6 cellular contexts compared by ENCODE assay signal in the genomic region with DNA sequence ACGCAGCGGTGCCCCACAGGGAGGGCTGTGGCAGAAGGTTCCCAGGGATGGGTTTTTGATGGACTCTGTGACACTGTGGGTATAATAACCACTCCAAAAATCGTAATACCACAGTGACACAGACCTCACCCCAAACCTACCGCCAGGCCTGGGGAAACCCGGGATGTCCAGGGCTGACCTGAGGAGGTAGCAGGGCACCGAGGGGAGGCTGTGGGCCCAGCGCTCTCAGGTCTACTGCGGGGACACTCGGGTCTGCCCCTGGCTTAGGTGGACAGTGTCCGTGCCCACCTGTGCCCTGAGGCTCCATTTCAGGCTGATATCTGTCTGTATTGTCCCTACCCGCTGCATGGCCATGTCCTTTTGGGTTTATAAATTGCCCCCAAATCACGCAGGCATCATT.
DNase-seq lines count a peak whose midpoint lies in the region; ATAC-seq and TF ChIP-seq lines count a peak whose summit lies in the region.
"Not testable (repeated sequence)": the region's sequence is repeated elsewhere in the genome, so short reads cannot be mapped to it uniquely, and the experiment has no call there.

No MANE protein-coding gene starts in this region.

- DNase-seq in CD14-positive monocyte (ENCODE audit: low spot score) (peak; percentile 18), chondrocyte (ENCODE audit: low spot score) (peak; percentile 48), right lobe of liver (peak in 2 of 3 donors; percentile 2 to 25), spleen (peak; percentile 22), tibial artery (peak; percentile 15 to 17)
- not testable (repeated sequence) for DNase-seq in memory B cell (ENCODE audit: low spot score in 2 of 2)

- WGBS in right lobe of liver (ENCODE audit: insufficient coverage, low coverage, low lambda C conversion rate, missing lambda C conversion rate) = 40% methylated on average over 1 of the region's 12 CpGs
- WGBS in spleen, 5 donors = 58 to 85% (median 81%) methylated on average over 4 to 12 of the region's 12 CpGs; no CpG with 5 or more reads in 1 of the 5 donors

- H3K36me3 Mint-ChIP-seq in CD14-positive monocyte; chondrocyte (ENCODE audit: low read depth): not testable (repeated sequence)
- H3K36me3 Mint-ChIP-seq in memory B cell = peaks cover 10% of the 10 kb centered on the region

- not testable (repeated sequence) for H3K36me3 ChIP-seq in right lobe of liver, spleen, tibial artery

- not testable (repeated sequence) for H3K27me3 ChIP-seq in right lobe of liver; spleen (replicated peaks in 1 of 7); tibial artery

- not testable (repeated sequence) for H3K4me1 Mint-ChIP-seq in CD14-positive monocyte; chondrocyte (ENCODE audit: low read depth); memory B cell

- H3K4me3 Mint-ChIP-seq in CD14-positive monocyte; chondrocyte (ENCODE audit: unreplicated experiment): not testable (repeated sequence)
- peak overlapping the region; percentile 86 for H3K4me3 Mint-ChIP-seq in memory B cell

- not testable (repeated sequence) for TF ChIP-seq CTCF in CD14-positive monocyte (IDR thresholded peaks at IDR 0.05); chondrocyte (IDR thresholded peaks at IDR 0.05); right lobe of liver (IDR thresholded peaks at IDR 0.05); spleen (IDR thresholded peaks at IDR 0.05 in 8 of 11, conservative IDR thresholded peaks at IDR 0.05 in 3 of 11); tibial artery (IDR thresholded peaks at IDR 0.05)

- not testable (repeated sequence) for H3K4me1 ChIP-seq in right lobe of liver, spleen, tibial artery

- H3K27me3 Mint-ChIP-seq in CD14-positive monocyte (ENCODE audit: low read depth in 3 of 3) = peaks cover 20 to 47% (median 23%) of the 10 kb centered on the region in 3 donors
- H3K27me3 Mint-ChIP-seq in chondrocyte (ENCODE audit: low read depth); memory B cell: not testable (repeated sequence)

- TF ChIP-seq POLR2A in right lobe of liver (IDR thresholded peaks at IDR 0.05); spleen (IDR thresholded peaks at IDR 0.05): not testable (repeated sequence)

- H3K9me3 Mint-ChIP-seq in CD14-positive monocyte (peaks cover 7 to 20% (median 12%) of the 10 kb centered on the region in 7 donors), chondrocyte (ENCODE audit: low read depth) (peaks cover 35% of the 10 kb centered on the region)
- H3K9me3 Mint-ChIP-seq in memory B cell = not testable (repeated sequence)

- not testable (repeated sequence) for ATAC-seq in right lobe of liver; memory B cell (ENCODE audit: low read depth)

- peak overlapping the region in 1 of 7 donors; percentile 63 for H3K27ac Mint-ChIP-seq in CD14-positive monocyte
- not testable (repeated sequence) for H3K27ac Mint-ChIP-seq in chondrocyte (ENCODE audit: unreplicated experiment); memory B cell

- H3K27ac ChIP-seq in right lobe of liver, spleen, tibial artery: not testable (repeated sequence)

- not testable (repeated sequence) for H3K4me3 ChIP-seq in right lobe of liver, tibial artery
- H3K4me3 ChIP-seq in spleen = peak overlapping the region in 1 of 8 donors; percentile 14

- intact Hi-C loops in CD14-positive monocyte (cut with micrococcal nuclease); right lobe of liver (cut with DNase I); spleen (cut with DNase I; ENCODE audit: low total_unique reads); tibial artery (cut with DNase I; ENCODE audit: low total_unique reads): not testable (repeated sequence)

- not testable (repeated sequence) for H3K9me3 ChIP-seq in right lobe of liver, spleen, tibial artery
